23 cellular contexts compared by ENCODE assay signal in genomic region chr18:3214855-3215637, GRCh38. TPM values are rescaled to one million over a fixed set of nuclear protein-coding genes. Genes with fewer than 3 reads are reported as not detected.
DNase-seq lines count a peak whose midpoint lies in the region; ATAC-seq, FAIRE-seq and TF ChIP-seq lines count a peak whose summit lies in the region.
"Had no signal": no experiment of that assay in that cellular context is flagged by ENCODE, and none has a peak within 500 bp of the region (broad histone marks: within the 10 kb centered on the region; RNA-seq: fewer than 3 reads in every experiment).

No MANE protein-coding gene starts in this region.

- BruUV-seq in Calu3 (replicated peaks; lab: Mats Ljungman, UMichigan) (TSS peak; percentile 94), K562 (replicated peaks; lab: Mats Ljungman, UMichigan) (no TSS peak)

- peak overlapping the region; percentile 93 for H3K4me3 Mint-ChIP-seq in Calu3 (ENCODE audit: low read depth, unreplicated experiment)
- H3K4me3 Mint-ChIP-seq: CD4-positive, alpha-beta T cell had no signal

- H2AFZ ChIP-seq in K562 (ENCODE audit: low read depth, low read length): no peak overlapping the region

- H3K4me1 ChIP-seq in K562 (replicated peaks in 1 of 2; ENCODE audit: control insufficient read depth in 2 of 2, insufficient read depth in 2 of 2, low read length in 2 of 2) (peaks cover 12 to 38% of the 10 kb centered on the region in 2 experiments), gastrocnemius medialis (peaks cover 67 to 71% of the 10 kb centered on the region in 2 donors), HAP-1 (peaks cover 10% of the 10 kb centered on the region), uterus (peaks cover 0 to 4% of the 10 kb centered on the region in 2 donors)

- H3K36me3 Mint-ChIP-seq in Calu3 (ENCODE audit: insufficient read depth, unreplicated experiment): peaks cover 12% of the 10 kb centered on the region

- H3K9me3 ChIP-seq in K562 (replicated peaks; ENCODE audit: control insufficient read depth, insufficient read depth, low read depth, low read length) (no peaks in the 10 kb centered on the region), gastrocnemius medialis (no peaks in the 10 kb centered on the region), HAP-1 (no peaks in the 10 kb centered on the region), uterus (no peaks in the 10 kb centered on the region)

- no peaks in the 10 kb centered on the region for H3K79me2 ChIP-seq in K562 (ENCODE audit: control insufficient read depth, insufficient read depth, low read length)

- DNase-seq in 8988T (peak; percentile 26), Calu3 (peak; percentile 81), K562 (ENCODE audit: extremely low read depth in 1 of 4, low spot score in 3 of 4) (no peak), gastrocnemius medialis (no peak), HAP-1 (ENCODE audit: low spot score in 2 of 2) (no peak), uterus (no peak), NCI-H510A treated with DMSO at 0.1 percent for 48 hours (lab: John Stamatoyannopoulos, UW) (no peak)
- DNase-seq: ACHN; CD4-positive, alpha-beta T cell; COR-L47; DMS153; IMR-90; NCI-H1105; NCI-H2029 treated with DMSO at 0.1 percent for 48 hours; NCI-H2171 treated with DMSO at 0.1 percent for 48 hours; NCI-H526; SHP77 had no signal

- no peak overlapping the region for H3K4me2 ChIP-seq in K562 (ENCODE audit: insufficient read depth, low read length)
- H3K4me2 ChIP-seq: BLaER1 had no signal

- no peaks in the 10 kb centered on the region for H4K20me1 ChIP-seq in K562 (replicated peaks; ENCODE audit: control insufficient read depth, insufficient read depth, low read length)
- H4K20me1 ChIP-seq: BLaER1 had no signal

- in situ Hi-C loops in K562 (cut with MboI): no loop called here
- in situ Hi-C loops in gastrocnemius medialis (cut with MboI; ENCODE audit: low sequenced_read_pairs in 4 of 4): no loop called here
- in situ Hi-C loops in HAP-1 (cut with MboI; ENCODE audit: low sequenced_read_pairs): no loop called here

- H3K9me1 ChIP-seq in K562 (ENCODE audit: control insufficient read depth, insufficient read depth, low read length): no peaks in the 10 kb centered on the region

- peaks cover 4% of the 10 kb centered on the region for H3K9me3 Mint-ChIP-seq in Calu3 (ENCODE audit: low read depth, unreplicated experiment)
- H3K9me3 Mint-ChIP-seq: CD4-positive, alpha-beta T cell had no signal

- no peak for TF ChIP-seq CTCF in Calu3 (IDR thresholded peaks at IDR 0.05; ENCODE audit: unreplicated experiment)
- TF ChIP-seq CTCF in K562 (IDR thresholded peaks at IDR 0.05 in 2 of 3, conservative IDR thresholded peaks at IDR 0.05 in 1 of 3; ENCODE audit: insufficient read depth in 2 of 3, low read depth in 1 of 3, low read length in 3 of 3): no peak
- no peak for TF ChIP-seq CTCF in gastrocnemius medialis (IDR thresholded peaks at IDR 0.05 in 4 of 5, conservative IDR thresholded peaks at IDR 0.05 in 1 of 5)
- no peak for TF ChIP-seq CTCF in uterus (IDR thresholded peaks at IDR 0.05)

- peak overlapping the region; percentile 97 for H3K27ac Mint-ChIP-seq in Calu3 (ENCODE audit: unreplicated experiment)
- H3K27ac Mint-ChIP-seq: CD4-positive, alpha-beta T cell had no signal

- ATAC-seq in K562 (no peak), gastrocnemius medialis (no peak)
- ATAC-seq: HCT116 had no signal

- no peak for TF ChIP-seq RAD21 in K562 (CRISPR knock-in tag; conservative IDR thresholded peaks at IDR 0.05 in 1 of 2, IDR thresholded peaks at IDR 0.05 in 1 of 2)

- intact Hi-C loops in Calu3 (cut with micrococcal nuclease; ENCODE audit: unreplicated experiment) (loop anchor here (5.0 kb wide), 2 partner anchors 32 to 58 kb away; partner anchors contain the start of gene MYL12A), K562 (cut with micrococcal nuclease) (no loop called here), gastrocnemius medialis (cut with DNase I; ENCODE audit: low total_unique reads) (loop anchor here (5.0 kb wide), 1 partner anchor 32 kb away; the partner anchor contains the start of gene MYL12A), uterus (cut with DNase I; ENCODE audit: low total_unique reads) (no loop called here)

- TF ChIP-seq POLR2A in K562 (conservative IDR thresholded peaks at IDR 0.05) (no peak), gastrocnemius medialis (IDR thresholded peaks at IDR 0.05) (no peak), uterus (IDR thresholded peaks at IDR 0.05) (no peak)

- no peaks in the 10 kb centered on the region for H3K27me3 Mint-ChIP-seq in Calu3 (ENCODE audit: unreplicated experiment)
- H3K27me3 Mint-ChIP-seq: CD4-positive, alpha-beta T cell had no signal

- H3K36me3 ChIP-seq in K562 (ENCODE audit: control insufficient read depth, insufficient read depth, low read length): no peaks in the 10 kb centered on the region; the same call in 2 of the 3 replicates
- H3K36me3 ChIP-seq in gastrocnemius medialis: no peaks in the 10 kb centered on the region
- H3K36me3 ChIP-seq in HAP-1 (replicated peaks): no peaks in the 10 kb centered on the region
- no peaks in the 10 kb centered on the region for H3K36me3 ChIP-seq in uterus
- H3K36me3 ChIP-seq: BLaER1 had no signal

- TF ChIP-seq EP300 in K562 (IDR thresholded peaks at IDR 0.05; ENCODE audit: low read length): no peak

- CTCF ChIA-PET in Calu3 (lab: Charles Lee): interaction anchor here (0.6 to 2.3 kb wide), 7 partner anchors 15 to 267 kb away, joined by 3 to 12 read pairs (median 4); no protein-coding TSS in a partner anchor
- CTCF ChIA-PET in K562 (lab: Yijun Ruan, JAX; ENCODE audit: low intra/inter-chr PET ratio): no interaction called here

- H3K4me3 ChIP-seq in K562 (no peak overlapping the region), gastrocnemius medialis (peak overlapping the region in 1 of 4 donors; percentile 19), HAP-1 (no peak overlapping the region), uterus (no peak overlapping the region)
- H3K4me3 ChIP-seq: BLaER1 had no signal

- peaks cover 54% of the 10 kb centered on the region for H3K4me1 Mint-ChIP-seq in Calu3 (ENCODE audit: low read depth, unreplicated experiment)

- H3K9ac ChIP-seq in K562 (ENCODE audit: insufficient read depth in 1 of 2, low read depth in 2 of 2, low read length in 2 of 2): no peak overlapping the region
- H3K9ac ChIP-seq: BLaER1 had no signal

- 88% methylated on average over 33 of the region's 36 CpGs for WGBS in K562 (ENCODE audit: insufficient coverage, low coverage, missing lambda C conversion rate)

- POLR2A ChIA-PET in K562 (lab: Yijun Ruan, JAX): interaction anchor here (1.9 kb wide), 1 partner anchor 32 kb away, joined by 6 read pairs; the partner anchor contains the start of gene MYL12A

- H3K27me3 ChIP-seq in K562 (ENCODE audit: control insufficient read depth in 2 of 2, insufficient read depth in 2 of 2, low read length in 2 of 2) (no peaks in the 10 kb centered on the region), gastrocnemius medialis (no peaks in the 10 kb centered on the region), HAP-1 (ENCODE audit: low read depth) (no peaks in the 10 kb centered on the region), uterus (no peaks in the 10 kb centered on the region)
- H3K27me3 ChIP-seq: BLaER1 had no signal

- FAIRE-seq in K562 (lab: Jason Lieb, UNC): no peak
- FAIRE-seq: G401.6, GM12892, HTR-8/SVneo had no signal

- H3K27ac ChIP-seq in K562 (ENCODE audit: extremely low read depth, low read depth, low read length) (no peak overlapping the region), gastrocnemius medialis (peak overlapping the region; percentile 81 to 90 (median 89)), uterus (no peak overlapping the region)
- H3K27ac ChIP-seq: BLaER1 had no signal

RNA-seq across cellular contexts. Expression of gene MYOM1, which starts 4.7 kb away (rescaled TPM):
- 16.5 and 20.4 TPM in 2 replicates for total RNA-seq in Calu3 (2022)
- total RNA-seq in K562 (2011; cell fraction: chromatin; rRNA removed; ENCODE audit: low replicate concordance): 0.44 and 1.2 TPM in 2 replicates
- 0.17 and 0.26 TPM in 2 replicates for total RNA-seq in K562 (2011; cell fraction: nucleolus; rRNA removed)
- total RNA-seq in K562 (2011; cell fraction: nucleoplasm; rRNA removed): 0.15 and 0.29 TPM in 2 replicates
- 0.41 and 0.59 TPM in 2 replicates for total RNA-seq in K562 (2014; rRNA removed)
- 0.22 and 0.29 TPM in 2 replicates for total RNA-seq in K562 (2014; rRNA removed; fragmentation: Illumina TruSeq; extraction: Trizol)
- 0.47 and 0.64 TPM in 2 replicates for total RNA-seq in K562 (2015; rRNA removed; fragmentation: Illumina TruSeq; extraction: Trizol)
- 0.29 and 0.35 TPM in 2 replicates for total RNA-seq in K562 (2021)
- polyA plus RNA-seq in K562 (2011; rRNA removed): 0.06 and 0.16 TPM in 2 replicates
- 0.06 and 0.15 TPM in 2 replicates for polyA plus RNA-seq in K562 (2011; cell fraction: cytosol; rRNA removed)
- 0.26 and 0.32 TPM in 2 replicates for polyA plus RNA-seq in K562 (2011; cell fraction: nucleus; rRNA removed)
- 0.44 and 1.8 TPM in 2 replicates for polyA plus RNA-seq in K562 (2012)
- 0.25 and 0.71 TPM in 2 replicates for polyA plus RNA-seq in K562 (2014; fragmentation: Illumina TruSeq; extraction: Trizol)
- polyA plus RNA-seq in K562 (2014; fragmentation: Nextera tagmentation; extraction: Ambion mirVana): under 1 TPM; 0.01 to 0.03 TPM
- polyA plus RNA-seq in K562 (2014; rRNA removed): 0.32 and 0.62 TPM in 2 replicates
- 0.25 and 0.30 TPM in 2 replicates for polyA minus RNA-seq in K562 (2011; rRNA and poly(A)+ RNA removed)
- polyA minus RNA-seq in K562 (2011; cell fraction: cytosol; rRNA and poly(A)+ RNA removed): 0.18 and 0.19 TPM in 2 replicates
- polyA minus RNA-seq in K562 (2011; cell fraction: nucleus; rRNA and poly(A)+ RNA removed): 0.13 and 0.33 TPM in 2 replicates
- 100 to 1,000 TPM; 245 to 307 (median 273) TPM for total RNA-seq in gastrocnemius medialis
- 10 to 100 TPM in 1 of 4 donors, 1 to 10 TPM in 3; 3.1 to 15.8 (median 9.0) TPM for total RNA-seq in uterus
- total RNA-seq: RPMI7951 had no signal

RNA-seq across cellular contexts. Expression of gene MYL12A, which starts 32.6 kb away (rescaled TPM):
- total RNA-seq in Calu3 (2022) (428 and 464 TPM in 2 replicates), K562 (2014; rRNA removed) (426 and 468 TPM in 2 replicates), K562 (2014; rRNA removed; fragmentation: Illumina TruSeq; extraction: Trizol) (562 and 622 TPM in 2 replicates), K562 (2015; rRNA removed; fragmentation: Illumina TruSeq; extraction: Trizol) (508 and 559 TPM in 2 replicates), K562 (2021) (308 TPM in 2 replicates), gastrocnemius medialis (1,000 to 10,000 TPM in 2 of 4 donors, 100 to 1,000 TPM in 2; 526 to 2,307 (median 1,474) TPM), uterus (100 to 1,000 TPM; 256 to 378 (median 305) TPM)
- total RNA-seq in K562 (2011; cell fraction: chromatin; rRNA removed; ENCODE audit: low replicate concordance): 123 and 212 TPM in 2 replicates
- 138 and 168 TPM in 2 replicates for total RNA-seq in K562 (2011; cell fraction: nucleolus; rRNA removed)
- total RNA-seq in K562 (2011; cell fraction: nucleoplasm; rRNA removed): 206 and 258 TPM in 2 replicates
- polyA plus RNA-seq in K562 (2011; rRNA removed) (714 and 790 TPM in 2 replicates), K562 (2014; fragmentation: Illumina TruSeq; extraction: Trizol) (471 and 510 TPM in 2 replicates), K562 (2014; fragmentation: Nextera tagmentation; extraction: Ambion mirVana) (1,000 to 10,000 TPM in 1 of 2 experiments, 100 to 1,000 TPM in 1; 837 to 1,031 TPM), K562 (2014; rRNA removed) (365 and 466 TPM in 2 replicates)
- polyA plus RNA-seq in K562 (2011; cell fraction: cytosol; rRNA removed): 163 and 438 TPM in 2 replicates
- 127 and 293 TPM in 2 replicates for polyA plus RNA-seq in K562 (2011; cell fraction: nucleus; rRNA removed)
- polyA plus RNA-seq in K562 (2012): 525 and 687 TPM in 2 replicates
- 571 and 811 TPM in 2 replicates for polyA minus RNA-seq in K562 (2011; rRNA and poly(A)+ RNA removed)
- polyA minus RNA-seq in K562 (2011; cell fraction: cytosol; rRNA and poly(A)+ RNA removed): 177 and 220 TPM in 2 replicates
- polyA minus RNA-seq in K562 (2011; cell fraction: nucleus; rRNA and poly(A)+ RNA removed): 135 and 263 TPM in 2 replicates

RNA-seq across cellular contexts. Expression of gene MYL12B, which starts 46.9 kb away (rescaled TPM):
- total RNA-seq in Calu3 (2022): 523 and 564 TPM in 2 replicates
- total RNA-seq in K562 (2011; cell fraction: chromatin; rRNA removed; ENCODE audit: low replicate concordance): 18.4 and 30.7 TPM in 2 replicates
- total RNA-seq in K562 (2011; cell fraction: nucleolus; rRNA removed): 35.7 and 36.0 TPM in 2 replicates
- total RNA-seq in K562 (2011; cell fraction: nucleoplasm; rRNA removed): 40.3 and 46.9 TPM in 2 replicates
- 220 and 238 TPM in 2 replicates for total RNA-seq in K562 (2014; rRNA removed)
- total RNA-seq in K562 (2014; rRNA removed; fragmentation: Illumina TruSeq; extraction: Trizol): 478 and 512 TPM in 2 replicates
- 357 and 396 TPM in 2 replicates for total RNA-seq in K562 (2015; rRNA removed; fragmentation: Illumina TruSeq; extraction: Trizol)
- total RNA-seq in K562 (2021): 242 and 256 TPM in 2 replicates
- 531 and 554 TPM in 2 replicates for polyA plus RNA-seq in K562 (2011; rRNA removed)
- polyA plus RNA-seq in K562 (2011; cell fraction: cytosol; rRNA removed): 196 and 355 TPM in 2 replicates
- polyA plus RNA-seq in K562 (2011; cell fraction: nucleus; rRNA removed): 72.1 and 160 TPM in 2 replicates
- 338 and 426 TPM in 2 replicates for polyA plus RNA-seq in K562 (2012)
- 451 and 463 TPM in 2 replicates for polyA plus RNA-seq in K562 (2014; fragmentation: Illumina TruSeq; extraction: Trizol)
- 100 to 1,000 TPM; 913 to 995 TPM for polyA plus RNA-seq in K562 (2014; fragmentation: Nextera tagmentation; extraction: Ambion mirVana)
- polyA plus RNA-seq in K562 (2014; rRNA removed): 270 and 274 TPM in 2 replicates
- polyA minus RNA-seq in K562 (2011; rRNA and poly(A)+ RNA removed): 343 and 432 TPM in 2 replicates
- polyA minus RNA-seq in K562 (2011; cell fraction: cytosol; rRNA and poly(A)+ RNA removed): 128 and 163 TPM in 2 replicates
- polyA minus RNA-seq in K562 (2011; cell fraction: nucleus; rRNA and poly(A)+ RNA removed): 25.4 and 59.0 TPM in 2 replicates
- 100 to 1,000 TPM; 100 to 293 (median 185) TPM for total RNA-seq in gastrocnemius medialis
- total RNA-seq in uterus: 100 to 1,000 TPM; 236 to 387 (median 305) TPM

Comparison
In these comparisons a context has a peak if more than half of its experiments do, and no peak if none do; other contexts are left out.
1. DNase-seq: peak in 8988T (single experiment) and Calu3 (single experiment); none in K562 (0 of 4), gastrocnemius medialis (0 of 2), HAP-1 (0 of 2), uterus (0 of 2) and NCI-H510A treated with DMSO at 0.1 percent for 48 hours (single experiment).
2. H3K27ac ChIP-seq: peak in gastrocnemius medialis (4 of 4); none in K562 (single experiment) and uterus (0 of 2).
3. RNA of gene MYOM1, which starts 4.7 kb away (total RNA-seq): 245 to 307 TPM in gastrocnemius medialis; 16.5 to 20.4 TPM in Calu3, 3.1 to 15.8 TPM in uterus and 0.15 to 1.2 TPM in K562; every median in the first group is over 10 times any median in the second.
4. intact Hi-C loops: an anchor here in Calu3 (5.0 kb wide) and gastrocnemius medialis (5.0 kb wide); none called in K562 and uterus.